In genomic region chr5:7852542-7852941, GRCh38 we compare ENCODE assay signal across 16 cellular contexts. TPM values are rescaled to one million over a fixed set of nuclear protein-coding genes. Genes with fewer than 3 reads are reported as not detected.
A peak's percentile ranks its signal among the peaks of the same experiment; 100 is the strongest.
DNase-seq lines count a peak whose midpoint lies in the region; ATAC-seq and TF ChIP-seq lines count a peak whose summit lies in the region.
"Had no signal": no experiment of that assay in that cellular context is flagged by ENCODE, and none has a peak within 500 bp of the region (broad histone marks: within the 10 kb centered on the region; RNA-seq: fewer than 3 reads in every experiment).

No MANE protein-coding gene starts in this region.

- DNase-seq in activated naive CD8-positive, alpha-beta T cell treated with anti-CD3 and anti-CD28 coated beads, Interleukin-2, amount 50 U/mL, for 24 hours: no peak
- peak; percentile 67 for DNase-seq in iris pigment epithelial cell (ENCODE audit: low read depth)
- no peak for DNase-seq in spleen
- no peak for DNase-seq in NK-92 (lab: John Stamatoyannopoulos, UW; ENCODE audit: unreplicated experiment)
- no peak for DNase-seq in left colon
- DNase-seq: activated CD8-positive, alpha-beta memory T cell treated with anti-CD3 and anti-CD28 coated beads for 24 hours; NCI-H1105 treated with DMSO at 0.1 percent for 48 hours; retina; stimulated activated CD4-positive, alpha-beta T cell treated with anti-CD3 and anti-CD28 coated beads, Interleukin-2, amount 100 ng/mL, for 24 hours; testis had no signal

- intact Hi-C loops in spleen (cut with DNase I; ENCODE audit: low total_unique reads): no loop called here
- intact Hi-C loops in left colon (cut with DNase I, micrococcal nuclease): no loop called here

- peaks cover 0 to 40% (median 28%) of the 10 kb centered on the region in 7 donors for H3K27me3 ChIP-seq in spleen (replicated peaks in 1 of 7)
- H3K27me3 ChIP-seq: testis had no signal

- no peak for TF ChIP-seq POLR2A in spleen (IDR thresholded peaks at IDR 0.05)

- no peak overlapping the region for H3K27ac Mint-ChIP-seq in activated naive CD8-positive, alpha-beta T cell
- H3K27ac Mint-ChIP-seq in activated naive CD8-positive, alpha-beta T cell treated with anti-CD3 and anti-CD28 coated beads, Interleukin-2, amount 50 U/mL, for 24 hours: no peak overlapping the region
- no peak overlapping the region for H3K27ac Mint-ChIP-seq in activated T-helper 17 cell treated with anti-CD3 and anti-CD28 coated beads, Interleukin-2, amount 50 U/mL, for 72 hours

- peak overlapping the region in 5 of 8 donors; percentile 19 to 45 (median 29) for H3K27ac ChIP-seq in spleen
- H3K27ac ChIP-seq: A549, testis had no signal

- peaks cover 0 to 3% (median 1%) of the 10 kb centered on the region in 6 donors for H3K36me3 ChIP-seq in spleen
- H3K36me3 ChIP-seq: HAP-1 had no signal

- no peaks in the 10 kb centered on the region for H3K9me3 Mint-ChIP-seq in activated naive CD8-positive, alpha-beta T cell (ENCODE audit: low read depth)
- H3K9me3 Mint-ChIP-seq in activated naive CD8-positive, alpha-beta T cell treated with anti-CD3 and anti-CD28 coated beads, Interleukin-2, amount 50 U/mL, for 24 hours: no peaks in the 10 kb centered on the region
- H3K9me3 Mint-ChIP-seq in activated T-helper 17 cell treated with anti-CD3 and anti-CD28 coated beads, Interleukin-2, amount 50 U/mL, for 72 hours: peaks cover 4% of the 10 kb centered on the region

- TF ChIP-seq CTCF in spleen (IDR thresholded peaks at IDR 0.05 in 8 of 11, conservative IDR thresholded peaks at IDR 0.05 in 3 of 11): no peak

- peak overlapping the region; percentile 88 for H3K4me3 Mint-ChIP-seq in activated naive CD8-positive, alpha-beta T cell
- H3K4me3 Mint-ChIP-seq in activated naive CD8-positive, alpha-beta T cell treated with anti-CD3 and anti-CD28 coated beads, Interleukin-2, amount 50 U/mL, for 24 hours: no peak overlapping the region
- H3K4me3 Mint-ChIP-seq in activated T-helper 17 cell treated with anti-CD3 and anti-CD28 coated beads, Interleukin-2, amount 50 U/mL, for 72 hours: peak overlapping the region; percentile 64

- peaks cover 0 to 28% (median 20%) of the 10 kb centered on the region in 6 donors for H3K4me1 ChIP-seq in spleen
- H3K4me1 ChIP-seq: A549, HAP-1 had no signal

- H3K4me3 ChIP-seq in spleen: no peak overlapping the region
- H3K4me3 ChIP-seq: A549, HAP-1, testis had no signal

- no peak for ATAC-seq in activated naive CD8-positive, alpha-beta T cell treated with anti-CD3 and anti-CD28 coated beads, Interleukin-2, amount 50 U/mL, for 24 hours
- no peak for ATAC-seq in activated T-helper 17 cell treated with anti-CD3 and anti-CD28 coated beads, Interleukin-2, amount 50 U/mL, for 72 hours (replicated peaks)
- ATAC-seq in left colon: no peak
- no peak for ATAC-seq in HG02970 (IDR thresholded peaks at IDR 0.05; ENCODE audit: low FRiP score, unreplicated experiment)
- ATAC-seq: A549, SK-N-SH treated with all-trans-retinoic acid at 6 μM for 48 hours had no signal

- H3K9me3 ChIP-seq in spleen: peaks cover 0 to 3% (median 0%) of the 10 kb centered on the region in 8 donors
- H3K9me3 ChIP-seq: A549, HAP-1, testis had no signal

- no peaks in the 10 kb centered on the region for H3K36me3 Mint-ChIP-seq in activated naive CD8-positive, alpha-beta T cell
- peaks cover 2% of the 10 kb centered on the region for H3K36me3 Mint-ChIP-seq in activated naive CD8-positive, alpha-beta T cell treated with anti-CD3 and anti-CD28 coated beads, Interleukin-2, amount 50 U/mL, for 24 hours (ENCODE audit: low read depth)
- no peaks in the 10 kb centered on the region for H3K36me3 Mint-ChIP-seq in activated T-helper 17 cell treated with anti-CD3 and anti-CD28 coated beads, Interleukin-2, amount 50 U/mL, for 72 hours (ENCODE audit: low read depth)

- 55 to 69% (median 59%) methylated on average over 1 of the region's 1 CpG for WGBS in spleen, 5 donors

- H3K27me3 Mint-ChIP-seq in activated naive CD8-positive, alpha-beta T cell: peaks cover 14% of the 10 kb centered on the region
- peaks cover 31% of the 10 kb centered on the region for H3K27me3 Mint-ChIP-seq in activated naive CD8-positive, alpha-beta T cell treated with anti-CD3 and anti-CD28 coated beads, Interleukin-2, amount 50 U/mL, for 24 hours
- peaks cover 13% of the 10 kb centered on the region for H3K27me3 Mint-ChIP-seq in activated T-helper 17 cell treated with anti-CD3 and anti-CD28 coated beads, Interleukin-2, amount 50 U/mL, for 72 hours

- peaks cover 22% of the 10 kb centered on the region for H3K4me1 Mint-ChIP-seq in activated naive CD8-positive, alpha-beta T cell (ENCODE audit: low read depth)
- peaks cover 19% of the 10 kb centered on the region for H3K4me1 Mint-ChIP-seq in activated naive CD8-positive, alpha-beta T cell treated with anti-CD3 and anti-CD28 coated beads, Interleukin-2, amount 50 U/mL, for 24 hours
- peaks cover 14% of the 10 kb centered on the region for H3K4me1 Mint-ChIP-seq in activated T-helper 17 cell treated with anti-CD3 and anti-CD28 coated beads, Interleukin-2, amount 50 U/mL, for 72 hours

RNA-seq across cellular contexts. Expression of gene CFAP90, which starts 1.6 kb away (rescaled TPM):
- not detected for total RNA-seq in activated T-helper 17 cell treated with anti-CD3 and anti-CD28 coated beads, Interleukin-2, amount 50 U/mL, for 72 hours
- total RNA-seq in spleen (under 1 TPM in 1 of 7 donors, not detected in 6; 0.60 TPM), left colon (not detected)
- polyA plus RNA-seq in spleen: under 1 TPM in 2 of 3 donors, not detected in 1; 0.17 to 0.27 TPM

RNA-seq across cellular contexts. Expression of gene FASTKD3, which starts 16.3 kb away (rescaled TPM):
- total RNA-seq in activated T-helper 17 cell treated with anti-CD3 and anti-CD28 coated beads, Interleukin-2, amount 50 U/mL, for 72 hours: 10 to 100 TPM in 1 of 2 donors, 1 to 10 TPM in 1; 7.9 to 13.4 TPM
- total RNA-seq in spleen: 10 to 100 TPM in 3 of 7 donors, 1 to 10 TPM in 4; 8.6 to 19.1 (median 9.8) TPM
- polyA plus RNA-seq in spleen: 10 to 100 TPM; 13.9 to 18.2 (median 16.8) TPM
- total RNA-seq in left colon: 10 to 100 TPM in 1 of 2 donors, 1 to 10 TPM in 1; 7.6 to 11.3 TPM

RNA-seq across cellular contexts. Expression of gene MTRR, which starts 16.4 kb away (rescaled TPM):
- total RNA-seq in activated T-helper 17 cell treated with anti-CD3 and anti-CD28 coated beads, Interleukin-2, amount 50 U/mL, for 72 hours: 10 to 100 TPM; 27.5 to 62.6 TPM
- total RNA-seq in spleen: 10 to 100 TPM; 41.4 to 66.3 (median 47.4) TPM
- polyA plus RNA-seq in spleen: 10 to 100 TPM; 13.8 to 21.2 (median 15.8) TPM
- 10 to 100 TPM; 37.4 to 44.0 TPM for total RNA-seq in left colon
